12 cellular contexts compared by ENCODE assay signal in genomic region chr6:2037230-2037926, GRCh38.
DNase-seq lines count a peak whose midpoint lies in the region; ATAC-seq and TF ChIP-seq lines count a peak whose summit lies in the region.
"Had no signal": no experiment of that assay in that cellular context is flagged by ENCODE, and none has a peak within 500 bp of the region (broad histone marks: within the 10 kb centered on the region; RNA-seq: fewer than 3 reads in every experiment).

No MANE protein-coding gene starts in this region.

- H3K4me1 ChIP-seq in cardiac muscle cell (ENCODE audit: low read depth) (no peaks in the 10 kb centered on the region), foreskin keratinocyte (no peaks in the 10 kb centered on the region), testis (no peaks in the 10 kb centered on the region), gastrocnemius medialis (no peaks in the 10 kb centered on the region)
- H3K4me1 ChIP-seq: sigmoid colon had no signal

- H3K36me3 ChIP-seq in cardiac muscle cell = no peaks in the 10 kb centered on the region
- no peaks in the 10 kb centered on the region for H3K36me3 ChIP-seq in testis (ENCODE audit: low read depth, missing control alignments)
- no peaks in the 10 kb centered on the region for H3K36me3 ChIP-seq in gastrocnemius medialis
- H3K36me3 ChIP-seq: BLaER1, sigmoid colon had no signal

- H3K9me3 ChIP-seq in cardiac muscle cell (ENCODE audit: low read depth) = no peaks in the 10 kb centered on the region
- H3K9me3 ChIP-seq in testis = no peaks in the 10 kb centered on the region
- H3K9me3 ChIP-seq in gastrocnemius medialis = no peaks in the 10 kb centered on the region
- H3K9me3 ChIP-seq: BLaER1, sigmoid colon had no signal

- H3K27me3 ChIP-seq in cardiac muscle cell (no peaks in the 10 kb centered on the region), foreskin keratinocyte (no peaks in the 10 kb centered on the region), testis (no peaks in the 10 kb centered on the region), gastrocnemius medialis (no peaks in the 10 kb centered on the region)
- H3K27me3 ChIP-seq: BLaER1, sigmoid colon had no signal

- intact Hi-C loops in left cardiac atrium (cut with DNase I) = no loop called here
- intact Hi-C loops in testis (cut with DNase I; ENCODE audit: low total_unique reads) = no loop called here
- intact Hi-C loops in gastrocnemius medialis (cut with DNase I; ENCODE audit: low total_unique reads) = no loop called here

- 79 to 84% methylated on average over 10 of the region's 10 CpGs for WGBS in testis, 2 donors

- TF ChIP-seq CTCF in cardiac muscle cell (IDR thresholded peaks at IDR 0.05; ENCODE audit: low read depth, low read length) (peak; percentile 30), VCaP (conservative IDR thresholded peaks at IDR 0.05) (peak; percentile 42), foreskin keratinocyte (conservative IDR thresholded peaks at IDR 0.05) (peak; percentile 51), testis (IDR thresholded peaks at IDR 0.05) (no peak), gastrocnemius medialis (IDR thresholded peaks at IDR 0.05 in 4 of 5, conservative IDR thresholded peaks at IDR 0.05 in 1 of 5) (no peak)

- in situ Hi-C loops in gastrocnemius medialis (cut with MboI; ENCODE audit: low sequenced_read_pairs in 4 of 4) = no loop called here

- ATAC-seq in left cardiac atrium (no peak), foreskin keratinocyte (no peak), GM18519 (IDR thresholded peaks at IDR 0.05; ENCODE audit: low FRiP score, unreplicated experiment) (no peak), gastrocnemius medialis (no peak)

- H3K4me3 ChIP-seq in cardiac muscle cell (no peak overlapping the region), testis (no peak overlapping the region), gastrocnemius medialis (no peak overlapping the region)
- H3K4me3 ChIP-seq: BLaER1, K562, sigmoid colon had no signal

- no peak overlapping the region for H3K27ac ChIP-seq in cardiac muscle cell
- H3K27ac ChIP-seq in VCaP = no peak overlapping the region
- H3K27ac ChIP-seq in foreskin keratinocyte = no peak overlapping the region
- no peak overlapping the region for H3K27ac ChIP-seq in testis
- no peak overlapping the region for H3K27ac ChIP-seq in gastrocnemius medialis
- H3K27ac ChIP-seq: BLaER1, sigmoid colon had no signal

- DNase-seq in cardiac muscle cell (ENCODE audit: low read depth in 1 of 2, low spot score in 1 of 2) = peak; percentile 34 to 45
- no peak for DNase-seq in left cardiac atrium
- DNase-seq in foreskin keratinocyte = peak in 1 of 2 donors; percentile 3
- peak; percentile 29 for DNase-seq in testis
- no peak for DNase-seq in activated gamma-delta T cell (lab: John Stamatoyannopoulos, UW)
- DNase-seq in gastrocnemius medialis = no peak
- DNase-seq: NCI-H774, sigmoid colon had no signal

- TF ChIP-seq POLR2A in testis (IDR thresholded peaks at IDR 0.05) (no peak), gastrocnemius medialis (IDR thresholded peaks at IDR 0.05) (no peak)

Comparison
In these comparisons a context has a peak if more than half of its experiments do, and no peak if none do; other contexts are left out.
1. DNase-seq: peak in cardiac muscle cell (2 of 2) and testis (single experiment); none in left cardiac atrium (single experiment), activated gamma-delta T cell (single experiment) and gastrocnemius medialis (0 of 2).
2. CTCF ChIP-seq: peak in cardiac muscle cell (single experiment), VCaP (single experiment) and foreskin keratinocyte (single experiment); none in testis (0 of 3) and gastrocnemius medialis (0 of 5).